30 cellular contexts compared by ENCODE assay signal in genomic region chr3:140251678-140252077, GRCh38.
DNase-seq lines count a peak whose midpoint lies in the region; TF ChIP-seq lines count a peak whose summit lies in the region.
"Had no signal": no experiment of that assay in that cellular context is flagged by ENCODE, and none has a peak within 500 bp of the region (broad histone marks: within the 10 kb centered on the region; RNA-seq: fewer than 3 reads in every experiment).

No MANE protein-coding gene starts in this region.

- no peaks in the 10 kb centered on the region for H3K4me1 ChIP-seq in ascending aorta
- H3K4me1 ChIP-seq: pancreas had no signal

- no peak overlapping the region for H3K4me3 ChIP-seq in ascending aorta
- H3K4me3 ChIP-seq: cardiac muscle cell, K562, pancreas had no signal

- H3K9me3 Mint-ChIP-seq in osteocyte (ENCODE audit: unreplicated experiment) = peaks cover 5% of the 10 kb centered on the region
- H3K9me3 Mint-ChIP-seq: type B pancreatic cell had no signal

- peaks cover 56% of the 10 kb centered on the region for H3K4me1 Mint-ChIP-seq in osteocyte (ENCODE audit: unreplicated experiment)
- H3K4me1 Mint-ChIP-seq: activated CD8-positive, alpha-beta memory T cell treated with anti-CD3 and anti-CD28 coated beads, Interleukin-2, amount 10 ng/mL, durations not matched to agents 7 days and 5 days; naive thymus-derived CD4-positive, alpha-beta T cell; stimulated activated naive B cell treated with anti-CD40 and anti-IgM and Interleukin-4, amounts not matched to agents 10 μg/mL and 1 μg/mL and 100 μg/mL, for 72 hours; T-helper 17 cell had no signal

- DNase-seq in NCI-H2107 treated with DMSO at 0.1 percent for 48 hours (lab: John Stamatoyannopoulos, UW; ENCODE audit: unreplicated experiment) (peak; percentile 28), NCI-H2107 (lab: John Stamatoyannopoulos, UW) (no peak), NCI-H69 (lab: John Stamatoyannopoulos, UW) (peak; percentile 73), iPS-NIHi11 (ENCODE audit: low spot score) (peak; percentile 31), osteocyte (ENCODE audit: extremely low spot score, unreplicated experiment) (no peak), germinal center (ENCODE audit: low spot score) (no peak), ascending aorta (ENCODE audit: low spot score in 2 of 2) (no peak), GM19238 (ENCODE audit: insufficient read length, low spot score) (no peak)
- DNase-seq: 8988T; activated CD4-positive, alpha-beta T cell treated with anti-CD3 and anti-CD28 coated beads, Interleukin-2, amount 50 U/mL, for 4 hours; activated CD8-positive, alpha-beta memory T cell treated with anti-CD3 and anti-CD28 coated beads, Interleukin-2, amount 10 ng/mL, durations not matched to agents 7 days and 5 days; activated gamma-delta T cell treated with Interleukin-2 at 50 U/mL for 16 hours; activated T-cell treated with anti-CD3 and anti-CD28 coated beads, Interleukin-2, amount 50 U/mL, for 48 hours; C1 segment of cervical spinal cord; DMS53; effector CD4-positive, alpha-beta T cell; hippocampal formation; left ventricle myocardium superior; naive thymus-derived CD4-positive, alpha-beta T cell; NCI-H1092; NCI-H1930; NCI-H446 treated with DMSO at 0.1 percent for 48 hours; pancreas; stimulated activated naive B cell treated with anti-CD40 and anti-IgM and Interleukin-4, amounts not matched to agents 10 μg/mL and 1 μg/mL and 100 μg/mL, for 72 hours; substantia nigra; T-helper 17 cell had no signal

- intact Hi-C loops in ascending aorta (cut with DNase I) = no loop called here

- H3K9me3 ChIP-seq in ascending aorta = no peaks in the 10 kb centered on the region
- H3K9me3 ChIP-seq: pancreas had no signal

- no peak overlapping the region for H3K27ac ChIP-seq in ascending aorta
- H3K27ac ChIP-seq: cardiac muscle cell, pancreas had no signal

- peak overlapping the region; percentile 63 for H3K27ac Mint-ChIP-seq in osteocyte (ENCODE audit: unreplicated experiment)
- H3K27ac Mint-ChIP-seq: activated CD8-positive, alpha-beta memory T cell treated with anti-CD3 and anti-CD28 coated beads, Interleukin-2, amount 10 ng/mL, durations not matched to agents 7 days and 5 days; mesothelial cell of epicardium; naive thymus-derived CD4-positive, alpha-beta T cell; stimulated activated naive B cell treated with anti-CD40 and anti-IgM and Interleukin-4, amounts not matched to agents 10 μg/mL and 1 μg/mL and 100 μg/mL, for 72 hours; T-helper 17 cell; type B pancreatic cell had no signal

- no peaks in the 10 kb centered on the region for H3K27me3 Mint-ChIP-seq in osteocyte (ENCODE audit: unreplicated experiment)
- H3K27me3 Mint-ChIP-seq: activated CD8-positive, alpha-beta memory T cell treated with anti-CD3 and anti-CD28 coated beads, Interleukin-2, amount 10 ng/mL, durations not matched to agents 7 days and 5 days; stimulated activated naive B cell treated with anti-CD40 and anti-IgM and Interleukin-4, amounts not matched to agents 10 μg/mL and 1 μg/mL and 100 μg/mL, for 72 hours; T-helper 17 cell; type B pancreatic cell had no signal

- TF ChIP-seq CTCF in osteocyte (IDR thresholded peaks at IDR 0.05) (no peak), ascending aorta (IDR thresholded peaks at IDR 0.05) (no peak)

- peaks cover 6% of the 10 kb centered on the region for H3K36me3 Mint-ChIP-seq in osteocyte (ENCODE audit: unreplicated experiment)
- H3K36me3 Mint-ChIP-seq: activated CD8-positive, alpha-beta memory T cell treated with anti-CD3 and anti-CD28 coated beads, Interleukin-2, amount 10 ng/mL, durations not matched to agents 7 days and 5 days; mesothelial cell of epicardium; naive thymus-derived CD4-positive, alpha-beta T cell; stimulated activated naive B cell treated with anti-CD40 and anti-IgM and Interleukin-4, amounts not matched to agents 10 μg/mL and 1 μg/mL and 100 μg/mL, for 72 hours; type B pancreatic cell had no signal

- no peaks in the 10 kb centered on the region for H3K36me3 ChIP-seq in ascending aorta
- H3K36me3 ChIP-seq: cardiac muscle cell, pancreas had no signal

- no peaks in the 10 kb centered on the region for H3K27me3 ChIP-seq in ascending aorta
- H3K27me3 ChIP-seq: cardiac muscle cell, pancreas had no signal

- no peak overlapping the region for H3K4me3 Mint-ChIP-seq in osteocyte (ENCODE audit: unreplicated experiment)
- H3K4me3 Mint-ChIP-seq: activated CD8-positive, alpha-beta memory T cell treated with anti-CD3 and anti-CD28 coated beads, Interleukin-2, amount 10 ng/mL, durations not matched to agents 7 days and 5 days; mesothelial cell of epicardium; naive thymus-derived CD4-positive, alpha-beta T cell; stimulated activated naive B cell treated with anti-CD40 and anti-IgM and Interleukin-4, amounts not matched to agents 10 μg/mL and 1 μg/mL and 100 μg/mL, for 72 hours; T-helper 17 cell; type B pancreatic cell had no signal

Comparison
In these comparisons a context has a peak if more than half of its experiments do, and no peak if none do; other contexts are left out.
1. DNase-seq: peak in NCI-H2107 treated with DMSO at 0.1 percent for 48 hours (single experiment), NCI-H69 (single experiment) and iPS-NIHi11 (single experiment); none in NCI-H2107 (single experiment), osteocyte (single experiment), germinal center (single experiment), ascending aorta (0 of 2) and GM19238 (single experiment).